In genomic region chr12:80299976-80300375, GRCh38 we compare ENCODE assay signal across 14 cellular contexts.
DNase-seq lines count a peak whose midpoint lies in the region; ATAC-seq and TF ChIP-seq lines count a peak whose summit lies in the region.
"Had no signal": no experiment of that assay in that cellular context is flagged by ENCODE, and none has a peak within 500 bp of the region (broad histone marks: within the 10 kb centered on the region; RNA-seq: fewer than 3 reads in every experiment).

No MANE protein-coding gene starts in this region.

- no peaks in the 10 kb centered on the region for H3K27me3 ChIP-seq in right atrium auricular region
- H3K27me3 ChIP-seq: heart left ventricle, sigmoid colon had no signal

- no peaks in the 10 kb centered on the region for H3K27me3 Mint-ChIP-seq in T-helper 2 cell treated with Interferon-gamma antibody and Interleukin-4, amounts not matched to agents 5 μg/mL and 100 μg/mL, for 36 hours (ENCODE audit: low read depth)
- H3K27me3 Mint-ChIP-seq in T-helper 17 cell, result no peaks in the 10 kb centered on the region
- H3K27me3 Mint-ChIP-seq: CD4-positive, CD25-positive, alpha-beta regulatory T cell had no signal

- H3K9me3 ChIP-seq in T-helper 17 cell (ENCODE audit: control insufficient read depth, low read length, poor library complexity, severe bottlenecking) (no peaks in the 10 kb centered on the region), right atrium auricular region (no peaks in the 10 kb centered on the region)
- H3K9me3 ChIP-seq: heart left ventricle, sigmoid colon had no signal

- H3K4me1 ChIP-seq in right atrium auricular region, result no peaks in the 10 kb centered on the region
- H3K4me1 ChIP-seq: heart left ventricle, sigmoid colon had no signal

- no peaks in the 10 kb centered on the region for H3K36me3 Mint-ChIP-seq in T-helper 2 cell treated with Interferon-gamma antibody and Interleukin-4, amounts not matched to agents 5 μg/mL and 100 μg/mL, for 36 hours (ENCODE audit: low read depth)
- no peaks in the 10 kb centered on the region for H3K36me3 Mint-ChIP-seq in T-helper 17 cell (ENCODE audit: low read depth)
- H3K36me3 Mint-ChIP-seq: CD4-positive, CD25-positive, alpha-beta regulatory T cell had no signal

- no peak for DNase-seq in T-helper 2 cell treated with Interferon-gamma antibody and Interleukin-4, amounts not matched to agents 5 μg/mL and 100 μg/mL, for 36 hours (ENCODE audit: low spot score)
- DNase-seq in COLO829 (ENCODE audit: low spot score) (no peak), T-helper 17 cell (no peak), right atrium auricular region (ENCODE audit: low spot score) (no peak)
- DNase-seq: activated CD4-positive, alpha-beta T cell treated with anti-CD3 and anti-CD28 coated beads, Interleukin-2, amount 50 U/mL, for 4 hours; CD4-positive, CD25-positive, alpha-beta regulatory T cell; heart left ventricle; NCI-H226; SHP77 treated with DMSO at 0.1 percent for 48 hours; sigmoid colon had no signal

- no peak for TF ChIP-seq CTCF in right atrium auricular region (IDR thresholded peaks at IDR 0.05)

- no peaks in the 10 kb centered on the region for H3K4me1 Mint-ChIP-seq in T-helper 2 cell treated with Interferon-gamma antibody and Interleukin-4, amounts not matched to agents 5 μg/mL and 100 μg/mL, for 36 hours (ENCODE audit: low read depth)
- H3K4me1 Mint-ChIP-seq in T-helper 17 cell, result peaks cover 2% of the 10 kb centered on the region
- H3K4me1 Mint-ChIP-seq: CD4-positive, CD25-positive, alpha-beta regulatory T cell had no signal

- no peaks in the 10 kb centered on the region for H3K36me3 ChIP-seq in right atrium auricular region
- H3K36me3 ChIP-seq: heart left ventricle, sigmoid colon had no signal

- ATAC-seq in GM18499 (IDR thresholded peaks at IDR 0.05; ENCODE audit: insufficient read depth, unreplicated experiment), result peak; percentile 91
- ATAC-seq in GM19452 (IDR thresholded peaks at IDR 0.05; ENCODE audit: unreplicated experiment), result peak; percentile 70
- peak; percentile 86 for ATAC-seq in HG02870 (IDR thresholded peaks at IDR 0.05; ENCODE audit: unreplicated experiment)
- ATAC-seq in HG03571 (IDR thresholded peaks at IDR 0.05; ENCODE audit: unreplicated experiment), result peak; percentile 65
- no peak for ATAC-seq in T-helper 17 cell
- ATAC-seq: heart left ventricle had no signal

- H3K4me3 ChIP-seq in right atrium auricular region, result no peak overlapping the region
- H3K4me3 ChIP-seq: heart left ventricle, sigmoid colon had no signal

- no peaks in the 10 kb centered on the region for H3K9me3 Mint-ChIP-seq in T-helper 2 cell treated with Interferon-gamma antibody and Interleukin-4, amounts not matched to agents 5 μg/mL and 100 μg/mL, for 36 hours

- no peak overlapping the region for H3K4me3 Mint-ChIP-seq in T-helper 2 cell treated with Interferon-gamma antibody and Interleukin-4, amounts not matched to agents 5 μg/mL and 100 μg/mL, for 36 hours
- no peak overlapping the region for H3K4me3 Mint-ChIP-seq in T-helper 17 cell
- H3K4me3 Mint-ChIP-seq: CD4-positive, CD25-positive, alpha-beta regulatory T cell had no signal

- no peak overlapping the region for H3K27ac Mint-ChIP-seq in T-helper 2 cell treated with Interferon-gamma antibody and Interleukin-4, amounts not matched to agents 5 μg/mL and 100 μg/mL, for 36 hours
- no peak overlapping the region for H3K27ac Mint-ChIP-seq in T-helper 17 cell
- H3K27ac Mint-ChIP-seq: CD4-positive, CD25-positive, alpha-beta regulatory T cell had no signal

- no peak overlapping the region for H3K27ac ChIP-seq in right atrium auricular region
- H3K27ac ChIP-seq: heart left ventricle, sigmoid colon had no signal
